In genomic region chr1:232596666-232597303, GRCh38 we compare ENCODE assay signal across 12 cellular contexts. TPM values are rescaled to one million over a fixed set of nuclear protein-coding genes. Genes with fewer than 3 reads are reported as not detected.
DNase-seq lines count a peak whose midpoint lies in the region; ATAC-seq and TF ChIP-seq lines count a peak whose summit lies in the region.
"Had no signal": no experiment of that assay in that cellular context is flagged by ENCODE, and none has a peak within 500 bp of the region (broad histone marks: within the 10 kb centered on the region; RNA-seq: fewer than 3 reads in every experiment).

No MANE protein-coding gene starts in this region.

- DNase-seq in NCI-H1092 treated with DMSO at 0.1 percent for 48 hours (lab: John Stamatoyannopoulos, UW) (peak; percentile 15), NCI-H1092 (lab: John Stamatoyannopoulos, UW) (no peak), iPS-NIHi7 (ENCODE audit: extremely low spot score) (peak; percentile 32), WTC11 (ENCODE audit: low spot score) (no peak), NCI-H1694 treated with DMSO at 0.1 percent for 48 hours (lab: John Stamatoyannopoulos, UW) (no peak)
- DNase-seq: central memory CD4-positive, alpha-beta T cell; gastrocnemius medialis; Kasumi-1; mucosa of descending colon had no signal

- no peak overlapping the region for H3K4me3 Mint-ChIP-seq in WTC11

- H3K4me1 Mint-ChIP-seq in WTC11, result peaks cover 13% of the 10 kb centered on the region

- POLR2A ChIA-PET in WTC11 (lab: Charles Lee), result no interaction called here

- no peaks in the 10 kb centered on the region for H3K27me3 Mint-ChIP-seq in WTC11 (ENCODE audit: low read depth)

- H3K36me3 Mint-ChIP-seq in WTC11, result no peaks in the 10 kb centered on the region

- CTCF ChIA-PET in WTC11 (lab: Charles Lee), result interaction anchor here (3.8 kb wide), 1 partner anchor 31 kb away, joined by 19 read pairs; no protein-coding TSS in a partner anchor

- H3K27ac Mint-ChIP-seq in WTC11, result no peak overlapping the region

- no peaks in the 10 kb centered on the region for H3K9me3 Mint-ChIP-seq in WTC11

- TF ChIP-seq CTCF in WTC11 (IDR thresholded peaks at IDR 0.05), result no peak

- ATAC-seq in GM19397 (IDR thresholded peaks at IDR 0.05; ENCODE audit: unreplicated experiment), result peak; percentile 25
- ATAC-seq in HG03354 (IDR thresholded peaks at IDR 0.05; ENCODE audit: poor library complexity, severe bottlenecking, unreplicated experiment), result peak; percentile 39
- no peak for ATAC-seq in HG03521 (IDR thresholded peaks at IDR 0.05; ENCODE audit: unreplicated experiment)
- ATAC-seq in WTC11, result no peak
- ATAC-seq: gastrocnemius medialis had no signal

TF ChIP-seq in WTC11, 78 proteins besides CTCF, POLR2A, EP300 and RAD21:
- TF ChIP-seq, protein P1, sequence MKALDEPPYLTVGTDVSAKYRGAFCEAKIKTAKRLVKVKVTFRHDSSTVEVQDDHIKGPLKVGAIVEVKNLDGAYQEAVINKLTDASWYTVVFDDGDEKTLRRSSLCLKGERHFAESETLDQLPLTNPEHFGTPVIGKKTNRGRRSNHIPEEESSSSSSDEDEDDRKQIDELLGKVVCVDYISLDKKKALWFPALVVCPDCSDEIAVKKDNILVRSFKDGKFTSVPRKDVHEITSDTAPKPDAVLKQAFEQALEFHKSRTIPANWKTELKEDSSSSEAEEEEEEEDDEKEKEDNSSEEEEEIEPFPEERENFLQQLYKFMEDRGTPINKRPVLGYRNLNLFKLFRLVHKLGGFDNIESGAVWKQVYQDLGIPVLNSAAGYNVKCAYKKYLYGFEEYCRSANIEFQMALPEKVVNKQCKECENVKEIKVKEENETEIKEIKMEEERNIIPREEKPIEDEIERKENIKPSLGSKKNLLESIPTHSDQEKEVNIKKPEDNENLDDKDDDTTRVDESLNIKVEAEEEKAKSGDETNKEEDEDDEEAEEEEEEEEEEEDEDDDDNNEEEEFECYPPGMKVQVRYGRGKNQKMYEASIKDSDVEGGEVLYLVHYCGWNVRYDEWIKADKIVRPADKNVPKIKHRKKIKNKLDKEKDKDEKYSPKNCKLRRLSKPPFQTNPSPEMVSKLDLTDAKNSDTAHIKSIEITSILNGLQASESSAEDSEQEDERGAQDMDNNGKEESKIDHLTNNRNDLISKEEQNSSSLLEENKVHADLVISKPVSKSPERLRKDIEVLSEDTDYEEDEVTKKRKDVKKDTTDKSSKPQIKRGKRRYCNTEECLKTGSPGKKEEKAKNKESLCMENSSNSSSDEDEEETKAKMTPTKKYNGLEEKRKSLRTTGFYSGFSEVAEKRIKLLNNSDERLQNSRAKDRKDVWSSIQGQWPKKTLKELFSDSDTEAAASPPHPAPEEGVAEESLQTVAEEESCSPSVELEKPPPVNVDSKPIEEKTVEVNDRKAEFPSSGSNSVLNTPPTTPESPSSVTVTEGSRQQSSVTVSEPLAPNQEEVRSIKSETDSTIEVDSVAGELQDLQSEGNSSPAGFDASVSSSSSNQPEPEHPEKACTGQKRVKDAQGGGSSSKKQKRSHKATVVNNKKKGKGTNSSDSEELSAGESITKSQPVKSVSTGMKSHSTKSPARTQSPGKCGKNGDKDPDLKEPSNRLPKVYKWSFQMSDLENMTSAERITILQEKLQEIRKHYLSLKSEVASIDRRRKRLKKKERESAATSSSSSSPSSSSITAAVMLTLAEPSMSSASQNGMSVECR (CRISPR knock-in tag; IDR thresholded peaks at IDR 0.05; ENCODE audit: borderline replicate concordance), result no peak
- TF ChIP-seq HMGA2 (CRISPR knock-in tag; IDR thresholded peaks at IDR 0.05), result no peak
- TF ChIP-seq ZSCAN18 (CRISPR knock-in tag; IDR thresholded peaks at IDR 0.05), result no peak
- TF ChIP-seq, protein P2, sequence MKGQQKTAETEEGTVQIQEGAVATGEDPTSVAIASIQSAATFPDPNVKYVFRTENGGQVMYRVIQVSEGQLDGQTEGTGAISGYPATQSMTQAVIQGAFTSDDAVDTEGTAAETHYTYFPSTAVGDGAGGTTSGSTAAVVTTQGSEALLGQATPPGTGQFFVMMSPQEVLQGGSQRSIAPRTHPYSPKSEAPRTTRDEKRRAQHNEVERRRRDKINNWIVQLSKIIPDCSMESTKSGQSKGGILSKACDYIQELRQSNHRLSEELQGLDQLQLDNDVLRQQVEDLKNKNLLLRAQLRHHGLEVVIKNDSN (CRISPR knock-in tag; IDR thresholded peaks at IDR 0.05), result no peak
- no peak for TF ChIP-seq ZNF121 (CRISPR knock-in tag; IDR thresholded peaks at IDR 0.05)
- TF ChIP-seq GABPB1 (CRISPR knock-in tag; IDR thresholded peaks at IDR 0.05), result no peak
- TF ChIP-seq STAT6 (CRISPR knock-in tag; conservative IDR thresholded peaks at IDR 0.05; ENCODE audit: low read depth), result no peak
- no peak for TF ChIP-seq ELF4 (CRISPR knock-in tag; IDR thresholded peaks at IDR 0.05; ENCODE audit: low read depth)
- TF ChIP-seq, protein P3, sequence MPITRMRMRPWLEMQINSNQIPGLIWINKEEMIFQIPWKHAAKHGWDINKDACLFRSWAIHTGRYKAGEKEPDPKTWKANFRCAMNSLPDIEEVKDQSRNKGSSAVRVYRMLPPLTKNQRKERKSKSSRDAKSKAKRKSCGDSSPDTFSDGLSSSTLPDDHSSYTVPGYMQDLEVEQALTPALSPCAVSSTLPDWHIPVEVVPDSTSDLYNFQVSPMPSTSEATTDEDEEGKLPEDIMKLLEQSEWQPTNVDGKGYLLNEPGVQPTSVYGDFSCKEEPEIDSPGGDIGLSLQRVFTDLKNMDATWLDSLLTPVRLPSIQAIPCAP (CRISPR knock-in tag; IDR thresholded peaks at IDR 0.05), result no peak
- TF ChIP-seq, protein P4, sequence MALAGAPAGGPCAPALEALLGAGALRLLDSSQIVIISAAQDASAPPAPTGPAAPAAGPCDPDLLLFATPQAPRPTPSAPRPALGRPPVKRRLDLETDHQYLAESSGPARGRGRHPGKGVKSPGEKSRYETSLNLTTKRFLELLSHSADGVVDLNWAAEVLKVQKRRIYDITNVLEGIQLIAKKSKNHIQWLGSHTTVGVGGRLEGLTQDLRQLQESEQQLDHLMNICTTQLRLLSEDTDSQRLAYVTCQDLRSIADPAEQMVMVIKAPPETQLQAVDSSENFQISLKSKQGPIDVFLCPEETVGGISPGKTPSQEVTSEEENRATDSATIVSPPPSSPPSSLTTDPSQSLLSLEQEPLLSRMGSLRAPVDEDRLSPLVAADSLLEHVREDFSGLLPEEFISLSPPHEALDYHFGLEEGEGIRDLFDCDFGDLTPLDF (CRISPR knock-in tag; IDR thresholded peaks at IDR 0.05), result no peak

RNA-seq across cellular contexts. Expression of gene SIPA1L2, which starts 33.1 kb away (rescaled TPM):
- total RNA-seq in WTC11 (2021), result 10.9 to 14.3 TPM (median 11.6 TPM) in 3 replicates

Comparison
In these comparisons a context has a peak if more than half of its experiments do, and no peak if none do; other contexts are left out.
1. DNase-seq: peak in NCI-H1092 treated with DMSO at 0.1 percent for 48 hours (single experiment) and iPS-NIHi7 (single experiment); none in NCI-H1092 (single experiment), WTC11 (single experiment) and NCI-H1694 treated with DMSO at 0.1 percent for 48 hours (single experiment).
2. ATAC-seq: peak in GM19397 (single experiment) and HG03354 (single experiment); none in HG03521 (single experiment) and WTC11 (single experiment).